8 cellular contexts compared by ENCODE assay signal in the genomic region with DNA sequence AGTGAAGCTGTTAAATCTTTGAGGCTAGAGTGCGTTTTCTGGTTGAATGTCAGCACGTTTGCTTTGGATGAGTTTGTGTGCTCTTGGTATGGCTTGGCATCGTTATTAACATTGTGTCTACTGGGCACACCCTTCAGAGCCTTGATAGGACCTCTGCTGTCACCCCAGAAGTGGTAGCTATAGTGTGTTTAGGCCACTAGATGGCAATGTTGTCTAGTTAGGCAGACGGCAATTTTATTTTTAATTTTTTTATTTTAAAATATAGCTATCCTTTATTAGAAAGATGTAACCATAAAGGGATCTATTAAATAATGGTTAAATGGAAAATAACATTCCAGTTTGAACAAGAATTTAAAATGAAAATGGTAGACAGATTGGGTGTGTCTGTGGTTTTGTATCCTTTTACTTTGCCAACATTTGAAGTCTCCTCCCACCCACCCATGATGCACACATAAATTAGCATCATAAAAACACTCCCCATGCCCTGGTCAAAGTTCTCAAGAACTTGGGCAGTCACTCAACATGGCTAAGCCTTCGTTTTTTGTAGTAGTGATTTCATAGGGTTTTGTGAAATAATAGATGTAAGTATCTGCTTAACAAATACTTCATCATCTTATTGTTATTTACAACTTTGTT.
DNase-seq lines count a peak whose midpoint lies in the region; ATAC-seq, FAIRE-seq and TF ChIP-seq lines count a peak whose summit lies in the region.

No MANE protein-coding gene starts in this region.

- FAIRE-seq in K562 (lab: Jason Lieb, UNC) = no peak

- H3K4me1 ChIP-seq in KMS-11 (ENCODE audit: low read depth, poor library complexity, severe bottlenecking) (peaks cover 4% of the 10 kb centered on the region), K562 (replicated peaks in 1 of 2; ENCODE audit: control insufficient read depth in 2 of 2, insufficient read depth in 2 of 2, low read length in 2 of 2) (no peaks in the 10 kb centered on the region)

- H3K4me3 ChIP-seq in KMS-11 (IDR thresholded peaks at IDR 0.05; ENCODE audit: insufficient read depth, low read depth, low read length) (no peak overlapping the region), K562 (no peak overlapping the region)

- H3K36me3 ChIP-seq in KMS-11 (ENCODE audit: insufficient read depth) = no peaks in the 10 kb centered on the region
- H3K36me3 ChIP-seq in K562 (ENCODE audit: control insufficient read depth, insufficient read depth, low read length) = no peaks in the 10 kb centered on the region

- no peak overlapping the region for H3K9ac ChIP-seq in KMS-11
- no peak overlapping the region for H3K9ac ChIP-seq in K562 (ENCODE audit: insufficient read depth in 1 of 2, low read depth in 2 of 2, low read length in 2 of 2)

- H3K27ac ChIP-seq in KMS-11 (no peak overlapping the region), K562 (ENCODE audit: extremely low read depth, low read depth, low read length) (no peak overlapping the region)

- peak; percentile 81 for ATAC-seq in GM21723 (IDR thresholded peaks at IDR 0.05; ENCODE audit: unreplicated experiment)
- ATAC-seq in K562 = peak; percentile 61; the same call in 1 of the 3 replicates

- H3K36me3 Mint-ChIP-seq in activated naive CD4-positive, alpha-beta T cell treated with anti-CD3 and anti-CD28 coated beads for 36 hours (ENCODE audit: low read depth) = no peaks in the 10 kb centered on the region

- under 1% methylated on average over 5 of the region's 5 CpGs for WGBS in K562 (ENCODE audit: insufficient coverage, low coverage, missing lambda C conversion rate)

- H4K20me1 ChIP-seq in KMS-11 (ENCODE audit: insufficient read depth) = no peaks in the 10 kb centered on the region
- no peaks in the 10 kb centered on the region for H4K20me1 ChIP-seq in K562 (replicated peaks; ENCODE audit: control insufficient read depth, insufficient read depth, low read length)

- H3K4me2 ChIP-seq in KMS-11 = no peak overlapping the region
- no peak overlapping the region for H3K4me2 ChIP-seq in K562 (ENCODE audit: insufficient read depth, low read length)

- intact Hi-C loops in activated naive CD4-positive, alpha-beta T cell treated with anti-CD3 and anti-CD28 coated beads for 36 hours (cut with micrococcal nuclease) = loop anchor here (1.0 kb wide), 3 partner anchors 194 to 517 kb away; no protein-coding TSS in a partner anchor
- intact Hi-C loops in K562 (cut with micrococcal nuclease) = loop anchor here (1.0 to 2.0 kb wide), 2 partner anchors 517 to 692 kb away; a partner anchor contains a TSS

- no peak overlapping the region for H3K4me3 Mint-ChIP-seq in activated naive CD4-positive, alpha-beta T cell treated with anti-CD3 and anti-CD28 coated beads for 36 hours

- TF ChIP-seq EP300 in K562 (IDR thresholded peaks at IDR 0.05; ENCODE audit: low read length) = no peak

- POLR2A ChIA-PET in K562 (lab: Yijun Ruan, JAX) = no interaction called here

- TF ChIP-seq POLR2A in K562 (conservative IDR thresholded peaks at IDR 0.05) = no peak

- H3K9me3 ChIP-seq in K562 (replicated peaks; ENCODE audit: control insufficient read depth, insufficient read depth, low read depth, low read length) = no peaks in the 10 kb centered on the region

- H3K79me2 ChIP-seq in KMS-11 (ENCODE audit: insufficient read depth, low read depth) (no peaks in the 10 kb centered on the region), K562 (ENCODE audit: control insufficient read depth, insufficient read depth, low read length) (no peaks in the 10 kb centered on the region)

- TF ChIP-seq CTCF in KMS-11 (conservative IDR thresholded peaks at IDR 0.05; ENCODE audit: low read depth, low read length) = peak; percentile 24; the same call in 1 of the 2 replicates
- peak; percentile 48 to 55 (median 50); a peak in 4 of 6 replicates for TF ChIP-seq CTCF in K562 (IDR thresholded peaks at IDR 0.05 in 2 of 3, conservative IDR thresholded peaks at IDR 0.05 in 1 of 3; ENCODE audit: insufficient read depth in 2 of 3, low read depth in 1 of 3, low read length in 3 of 3)

- in situ Hi-C loops in K562 (cut with MboI) = no loop called here

- no TSS peak for BruUV-seq in K562 (replicated peaks; lab: Mats Ljungman, UMichigan)

- no peak overlapping the region for H2AFZ ChIP-seq in KMS-11 (ENCODE audit: low read depth)
- H2AFZ ChIP-seq in K562 (ENCODE audit: low read depth, low read length) = no peak overlapping the region

- peak; percentile 56 to 60 for TF ChIP-seq RAD21 in K562 (CRISPR knock-in tag; conservative IDR thresholded peaks at IDR 0.05 in 1 of 2, IDR thresholded peaks at IDR 0.05 in 1 of 2)

- DNase-seq in activated naive CD4-positive, alpha-beta T cell treated with anti-CD3 and anti-CD28 coated beads for 36 hours = peak; percentile 22
- DNase-seq in activated naive CD4-positive, alpha-beta T cell treated with Interleukin-2 at 50 U/mL for 16 hours = no peak
- DNase-seq in K562 (ENCODE audit: extremely low read depth in 1 of 4, low spot score in 3 of 4) (peak; percentile 16 to 50 (median 40)), lung microvascular endothelial cell (ENCODE audit: low read depth in 2 of 2) (peak; percentile 26 to 35), middle frontal gyrus (ENCODE audit: extremely low spot score, low spot score) (no peak), NCI-H187 treated with DMSO at 0.1 percent for 48 hours (lab: John Stamatoyannopoulos, UW) (no peak)

- H3K27me3 Mint-ChIP-seq in activated naive CD4-positive, alpha-beta T cell treated with anti-CD3 and anti-CD28 coated beads for 36 hours (ENCODE audit: low read depth) = peaks cover 6% of the 10 kb centered on the region

- CTCF ChIA-PET in activated naive CD4-positive, alpha-beta T cell treated with anti-CD3 and anti-CD28 coated beads for 36 hours (lab: Charles Lee) = interaction anchor here (0.7 to 5.5 kb wide), 9 partner anchors 9 to 520 kb away, joined by 3 to 44 read pairs (median 4); no protein-coding TSS in a partner anchor
- CTCF ChIA-PET in K562 (lab: Yijun Ruan, JAX; ENCODE audit: low intra/inter-chr PET ratio) = interaction anchor here (1.0 kb wide), 1 partner anchor 518 kb away, joined by 3 read pairs; no protein-coding TSS in a partner anchor

- no peaks in the 10 kb centered on the region for H3K9me3 Mint-ChIP-seq in activated naive CD4-positive, alpha-beta T cell treated with anti-CD3 and anti-CD28 coated beads for 36 hours

- no peak overlapping the region for H3K27ac Mint-ChIP-seq in activated naive CD4-positive, alpha-beta T cell treated with anti-CD3 and anti-CD28 coated beads for 36 hours

- H3K27me3 ChIP-seq in KMS-11 (ENCODE audit: insufficient read depth, low read depth) (no peaks in the 10 kb centered on the region), K562 (ENCODE audit: control insufficient read depth in 2 of 2, insufficient read depth in 2 of 2, low read length in 2 of 2) (no peaks in the 10 kb centered on the region)

- no peaks in the 10 kb centered on the region for H3K9me1 ChIP-seq in K562 (ENCODE audit: control insufficient read depth, insufficient read depth, low read length)

- H3K4me1 Mint-ChIP-seq in activated naive CD4-positive, alpha-beta T cell treated with anti-CD3 and anti-CD28 coated beads for 36 hours (ENCODE audit: low read depth) = no peaks in the 10 kb centered on the region

TF ChIP-seq in K562, 482 proteins besides CTCF, POLR2A, EP300 and RAD21 (continues in another document):
- TF ChIP-seq, protein P1, sequence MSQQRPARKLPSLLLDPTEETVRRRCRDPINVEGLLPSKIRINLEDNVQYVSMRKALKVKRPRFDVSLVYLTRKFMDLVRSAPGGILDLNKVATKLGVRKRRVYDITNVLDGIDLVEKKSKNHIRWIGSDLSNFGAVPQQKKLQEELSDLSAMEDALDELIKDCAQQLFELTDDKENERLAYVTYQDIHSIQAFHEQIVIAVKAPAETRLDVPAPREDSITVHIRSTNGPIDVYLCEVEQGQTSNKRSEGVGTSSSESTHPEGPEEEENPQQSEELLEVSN (IDR thresholded peaks at IDR 0.05; ENCODE audit: borderline replicate concordance in 1 of 2, extremely low read depth in 1 of 2, insufficient read depth in 1 of 2, insufficient read length in 1 of 2, low read depth in 1 of 2, low read length in 1 of 2, poor library complexity in 1 of 2, severe bottlenecking in 1 of 2) = no peak
- no peak for TF ChIP-seq POLR2AphosphoS2 (IDR thresholded peaks at IDR 0.05; ENCODE audit: low read length)
- TF ChIP-seq, protein P2, sequence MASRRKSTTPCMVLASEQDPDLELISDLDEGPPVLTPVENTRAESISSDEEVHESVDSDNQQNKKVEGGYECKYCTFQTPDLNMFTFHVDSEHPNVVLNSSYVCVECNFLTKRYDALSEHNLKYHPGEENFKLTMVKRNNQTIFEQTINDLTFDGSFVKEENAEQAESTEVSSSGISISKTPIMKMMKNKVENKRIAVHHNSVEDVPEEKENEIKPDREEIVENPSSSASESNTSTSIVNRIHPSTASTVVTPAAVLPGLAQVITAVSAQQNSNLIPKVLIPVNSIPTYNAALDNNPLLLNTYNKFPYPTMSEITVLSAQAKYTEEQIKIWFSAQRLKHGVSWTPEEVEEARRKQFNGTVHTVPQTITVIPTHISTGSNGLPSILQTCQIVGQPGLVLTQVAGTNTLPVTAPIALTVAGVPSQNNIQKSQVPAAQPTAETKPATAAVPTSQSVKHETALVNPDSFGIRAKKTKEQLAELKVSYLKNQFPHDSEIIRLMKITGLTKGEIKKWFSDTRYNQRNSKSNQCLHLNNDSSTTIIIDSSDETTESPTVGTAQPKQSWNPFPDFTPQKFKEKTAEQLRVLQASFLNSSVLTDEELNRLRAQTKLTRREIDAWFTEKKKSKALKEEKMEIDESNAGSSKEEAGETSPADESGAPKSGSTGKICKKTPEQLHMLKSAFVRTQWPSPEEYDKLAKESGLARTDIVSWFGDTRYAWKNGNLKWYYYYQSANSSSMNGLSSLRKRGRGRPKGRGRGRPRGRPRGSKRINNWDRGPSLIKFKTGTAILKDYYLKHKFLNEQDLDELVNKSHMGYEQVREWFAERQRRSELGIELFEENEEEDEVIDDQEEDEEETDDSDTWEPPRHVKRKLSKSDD (conservative IDR thresholded peaks at IDR 0.05; ENCODE audit: low read length) = no peak
- TF ChIP-seq, protein P3, sequence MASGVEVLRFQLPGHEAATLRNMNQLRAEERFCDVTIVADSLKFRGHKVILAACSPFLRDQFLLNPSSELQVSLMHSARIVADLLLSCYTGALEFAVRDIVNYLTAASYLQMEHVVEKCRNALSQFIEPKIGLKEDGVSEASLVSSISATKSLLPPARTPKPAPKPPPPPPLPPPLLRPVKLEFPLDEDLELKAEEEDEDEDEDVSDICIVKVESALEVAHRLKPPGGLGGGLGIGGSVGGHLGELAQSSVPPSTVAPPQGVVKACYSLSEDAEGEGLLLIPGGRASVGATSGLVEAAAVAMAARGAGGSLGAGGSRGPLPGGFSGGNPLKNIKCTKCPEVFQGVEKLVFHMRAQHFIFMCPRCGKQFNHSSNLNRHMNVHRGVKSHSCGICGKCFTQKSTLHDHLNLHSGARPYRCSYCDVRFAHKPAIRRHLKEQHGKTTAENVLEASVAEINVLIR (CRISPR knock-in tag; IDR thresholded peaks at IDR 0.05) = no peak

Comparison
In these comparisons a context has a peak if more than half of its experiments do, and no peak if none do; other contexts are left out.
1. DNase-seq: peak in activated naive CD4-positive, alpha-beta T cell treated with anti-CD3 and anti-CD28 coated beads for 36 hours (single experiment), K562 (4 of 4) and lung microvascular endothelial cell (2 of 2); none in activated naive CD4-positive, alpha-beta T cell treated with Interleukin-2 at 50 U/mL for 16 hours (single experiment), middle frontal gyrus (single experiment) and NCI-H187 treated with DMSO at 0.1 percent for 48 hours (single experiment).